ENCODE assay signal across 1 cellular context in the genomic region with DNA sequence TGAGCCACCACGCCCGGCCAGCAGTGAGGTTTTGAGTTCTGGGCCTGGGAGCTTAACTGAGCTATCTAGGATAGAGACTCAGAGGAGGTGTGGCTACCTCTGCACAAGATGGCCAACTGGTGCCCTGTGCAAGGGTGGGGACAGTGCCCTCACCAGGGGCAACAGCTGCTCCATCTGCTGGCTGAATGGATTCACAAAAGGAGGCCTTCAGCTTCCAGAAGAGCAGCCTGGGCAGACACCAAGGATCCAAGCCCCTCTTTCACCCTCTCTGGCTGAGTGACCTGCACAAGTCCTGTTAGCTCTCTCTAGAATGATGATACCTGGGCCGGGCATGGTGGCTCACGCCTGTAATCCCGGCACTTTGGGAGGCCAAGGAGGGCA.
TF ChIP-seq lines count a peak whose summit lies in the region.

No MANE protein-coding gene starts in this region.

TF ChIP-seq in HCT116, 20 proteins besides CTCF, POLR2A, EP300 and RAD21 (continued from another document):
- no peak for TF ChIP-seq ELF1 (IDR thresholded peaks at IDR 0.05; ENCODE audit: borderline replicate concordance, low read depth)
- TF ChIP-seq FOSL1 (IDR thresholded peaks at IDR 0.05; ENCODE audit: low read depth), result no peak
- no peak for TF ChIP-seq TCF7L2 (IDR thresholded peaks at IDR 0.05; ENCODE audit: borderline replicate concordance, extremely low read depth, insufficient read depth, insufficient read length)
- TF ChIP-seq, protein P1, sequence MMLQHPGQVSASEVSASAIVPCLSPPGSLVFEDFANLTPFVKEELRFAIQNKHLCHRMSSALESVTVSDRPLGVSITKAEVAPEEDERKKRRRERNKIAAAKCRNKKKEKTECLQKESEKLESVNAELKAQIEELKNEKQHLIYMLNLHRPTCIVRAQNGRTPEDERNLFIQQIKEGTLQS (IDR thresholded peaks at IDR 0.05), result no peak
- TF ChIP-seq SIN3A (IDR thresholded peaks at IDR 0.05; ENCODE audit: low read depth), result no peak
- TF ChIP-seq, protein P2, sequence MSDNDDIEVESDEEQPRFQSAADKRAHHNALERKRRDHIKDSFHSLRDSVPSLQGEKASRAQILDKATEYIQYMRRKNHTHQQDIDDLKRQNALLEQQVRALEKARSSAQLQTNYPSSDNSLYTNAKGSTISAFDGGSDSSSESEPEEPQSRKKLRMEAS (IDR thresholded peaks at IDR 0.05), result no peak
- TF ChIP-seq EZH2phosphoT487 (IDR thresholded peaks at IDR 0.05; ENCODE audit: borderline replicate concordance), result no peak
